In the genomic region with DNA sequence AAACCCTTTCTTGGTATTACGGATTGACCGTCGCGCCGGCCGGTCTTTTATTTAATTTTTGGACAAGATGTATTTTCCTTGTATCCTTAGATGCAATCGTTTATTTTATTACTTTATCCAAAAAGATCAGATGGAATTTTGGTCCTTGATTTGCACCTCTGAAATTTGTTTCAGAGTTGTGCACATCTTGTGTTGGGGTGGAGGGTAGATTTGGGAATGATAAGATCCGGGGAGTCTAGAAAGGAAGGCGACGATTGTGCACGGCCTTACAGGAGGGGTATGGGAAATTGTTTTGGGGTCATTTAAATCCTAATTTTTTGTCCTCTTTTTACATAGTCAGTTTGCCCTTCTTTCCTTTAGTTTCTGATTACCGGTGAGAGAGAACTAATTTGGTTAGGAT, we compare ENCODE assay signal across 8 cellular contexts. TPM values are rescaled to one million over a fixed set of nuclear protein-coding genes. Genes with fewer than 3 reads are reported as not detected.
DNase-seq lines count a peak whose midpoint lies in the region; ATAC-seq and TF ChIP-seq lines count a peak whose summit lies in the region.

No MANE protein-coding gene starts in this region.

- H3K36me3 ChIP-seq in BJ (ENCODE audit: control insufficient read depth, insufficient read depth, low read length) (peaks cover 1% of the 10 kb centered on the region), MG63 (peaks cover 28% of the 10 kb centered on the region)

- H3K4me1 Mint-ChIP-seq in natural killer cell treated with Interleukin-12 subunit alpha and Interleukin-12 subunit beta and Interleukin-15 and Interleukin-18, amount 100 ng/mL, for 72 hours (ENCODE audit: low read depth in 2 of 2) = peaks cover 15 to 21% of the 10 kb centered on the region in 2 donors

- CTCF ChIA-PET in BJ (lab: Yijun Ruan, JAX) = no interaction called here

- TF ChIP-seq CTCF in BJ (IDR thresholded peaks at IDR 0.05; ENCODE audit: insufficient read depth, low read depth, low read length) = no peak
- TF ChIP-seq CTCF in dorsolateral prefrontal cortex (IDR thresholded peaks at IDR 0.05 in 54 of 56, conservative IDR thresholded peaks at IDR 0.05 in 2 of 56; ENCODE audit: low read depth in 1 of 56, partially characterized antibody in 56 of 56) = no peak

- POLR2A ChIA-PET in BJ (lab: Charles Lee) = no interaction called here

- peak overlapping the region; percentile 95 for H3K4me3 Mint-ChIP-seq in natural killer cell treated with Interleukin-12 subunit alpha and Interleukin-12 subunit beta and Interleukin-15 and Interleukin-18, amount 100 ng/mL, for 72 hours

- H3K27me3 Mint-ChIP-seq in natural killer cell treated with Interleukin-12 subunit alpha and Interleukin-12 subunit beta and Interleukin-15 and Interleukin-18, amount 100 ng/mL, for 72 hours = no peaks in the 10 kb centered on the region

- ATAC-seq in natural killer cell treated with Interleukin-12 subunit alpha and Interleukin-12 subunit beta and Interleukin-15 and Interleukin-18, amount 100 ng/mL, for 72 hours = no peak

- no peak for DNase-seq in BJ (ENCODE audit: low read depth)
- DNase-seq in MG63 = no peak
- no peak for DNase-seq in dorsolateral prefrontal cortex
- no peak for DNase-seq in natural killer cell treated with Interleukin-12 subunit alpha and Interleukin-12 subunit beta and Interleukin-15 and Interleukin-18, amount 100 ng/mL, for 72 hours (ENCODE audit: low spot score)
- DNase-seq in activated gamma-delta T cell (lab: John Stamatoyannopoulos, UW) = no peak
- DNase-seq in C1 segment of cervical spinal cord (lab: John Stamatoyannopoulos, UW) = no peak
- no peak for DNase-seq in mucosa of gallbladder (ENCODE audit: low spot score)
- no peak for DNase-seq in midbrain (lab: John Stamatoyannopoulos, UW)

- H3K4me3 ChIP-seq in BJ (ENCODE audit: low read depth, low read length) (peak overlapping the region; percentile 90), MG63 (peak overlapping the region; percentile 96), dorsolateral prefrontal cortex (peak overlapping the region; percentile 68 to 97 (median 90))

- H3K9me3 ChIP-seq in MG63 = no peaks in the 10 kb centered on the region

- H3K9me3 Mint-ChIP-seq in natural killer cell treated with Interleukin-12 subunit alpha and Interleukin-12 subunit beta and Interleukin-15 and Interleukin-18, amount 100 ng/mL, for 72 hours = no peaks in the 10 kb centered on the region

- H3K36me3 Mint-ChIP-seq in natural killer cell treated with Interleukin-12 subunit alpha and Interleukin-12 subunit beta and Interleukin-15 and Interleukin-18, amount 100 ng/mL, for 72 hours = peaks cover 12% of the 10 kb centered on the region

- intact Hi-C loops in dorsolateral prefrontal cortex (cut with DNase I) = loop anchor here in 1 of 2 donors (2.0 kb wide), 1 partner anchor 198 kb away; no protein-coding TSS in a partner anchor

- peak overlapping the region in 49 of 59 donors; percentile 4 to 100 (median 97) for H3K27ac ChIP-seq in dorsolateral prefrontal cortex

- peak overlapping the region; percentile 76 to 93 for H3K27ac Mint-ChIP-seq in natural killer cell treated with Interleukin-12 subunit alpha and Interleukin-12 subunit beta and Interleukin-15 and Interleukin-18, amount 100 ng/mL, for 72 hours

- no peaks in the 10 kb centered on the region for H3K27me3 ChIP-seq in BJ (ENCODE audit: control insufficient read depth, insufficient read depth, low read length)
- no peaks in the 10 kb centered on the region for H3K27me3 ChIP-seq in MG63
- no peaks in the 10 kb centered on the region for H3K27me3 ChIP-seq in dorsolateral prefrontal cortex

RNA-seq across cellular contexts. Expression of gene KDM2A, which starts 1.4 kb away (rescaled TPM):
- polyA plus RNA-seq in BJ (2011; rRNA removed) = 44.9 and 63.5 TPM in 2 replicates
- polyA minus RNA-seq in BJ (2011; rRNA and poly(A)+ RNA removed) = 64.4 and 93.5 TPM in 2 replicates
- total RNA-seq in MG63 (2014; rRNA removed; shearing (Covaris generic); ENCODE audit: low replicate concordance) = 11.8 and 16.7 TPM in 2 replicates
- 10 to 100 TPM; 56.5 to 97.4 (median 71.9) TPM for total RNA-seq in dorsolateral prefrontal cortex
- 100 to 1,000 TPM; 151 to 178 TPM for total RNA-seq in natural killer cell treated with Interleukin-12 subunit alpha and Interleukin-12 subunit beta and Interleukin-15 and Interleukin-18, amount 100 ng/mL, for 72 hours
- total RNA-seq in mucosa of gallbladder = 76.9 TPM
